In genomic region chr20:19211661-19212523, GRCh38 we compare ENCODE assay signal across 8 cellular contexts. TPM values are rescaled to one million over a fixed set of nuclear protein-coding genes. Genes with fewer than 3 reads are reported as not detected.
DNase-seq lines count a peak whose midpoint lies in the region; ATAC-seq and TF ChIP-seq lines count a peak whose summit lies in the region.

No MANE protein-coding gene starts in this region.

- peaks cover 18% of the 10 kb centered on the region for H3K27me3 Mint-ChIP-seq in WTC11 (ENCODE audit: low read depth)
- H3K27me3 Mint-ChIP-seq in activated naive CD4-positive, alpha-beta T cell treated with anti-CD3 and anti-CD28 coated beads for 36 hours (ENCODE audit: low read depth): peaks cover 41% of the 10 kb centered on the region

- POLR2A ChIA-PET in SK-N-SH (lab: Yijun Ruan, JAX) (no interaction called here), WTC11 (lab: Charles Lee) (no interaction called here)

- H3K27ac ChIP-seq in SK-N-SH (ENCODE audit: low read depth in 2 of 2, low read length in 1 of 2) (no peak overlapping the region), gastrocnemius medialis (peak overlapping the region; percentile 21 to 51 (median 30))

- CTCF ChIA-PET in SK-N-SH (lab: Yijun Ruan, JAX): no interaction called here
- CTCF ChIA-PET in WTC11 (lab: Charles Lee): interaction anchor here (0.7 to 2.3 kb wide), 12 partner anchors 10 to 580 kb away, joined by 3 to 21 read pairs (median 3); no protein-coding TSS in a partner anchor
- CTCF ChIA-PET in activated naive CD4-positive, alpha-beta T cell treated with anti-CD3 and anti-CD28 coated beads for 36 hours (lab: Charles Lee): no interaction called here

- no peaks in the 10 kb centered on the region for H3K79me2 ChIP-seq in SK-N-SH (ENCODE audit: insufficient read depth)

- intact Hi-C loops in gastrocnemius medialis (cut with DNase I; ENCODE audit: low total_unique reads): loop anchor here (1.0 to 5.0 kb wide), 2 partner anchors 35 to 244 kb away; no protein-coding TSS in a partner anchor
- intact Hi-C loops in activated naive CD4-positive, alpha-beta T cell treated with anti-CD3 and anti-CD28 coated beads for 36 hours (cut with micrococcal nuclease): no loop called here

- H2AFZ ChIP-seq in SK-N-SH (ENCODE audit: low read depth): no peak overlapping the region

- H3K4me3 ChIP-seq in SK-N-SH (ENCODE audit: low read depth in 2 of 2, low read length in 1 of 2) (no peak overlapping the region), iPS-11a (ENCODE audit: low read depth, low read length) (peak overlapping the region; percentile 37), gastrocnemius medialis (peak overlapping the region; percentile 55 to 71 (median 66))

- no peak for TF ChIP-seq RAD21 in SK-N-SH (IDR thresholded peaks at IDR 0.05; ENCODE audit: low read length)

- H3K4me1 ChIP-seq in SK-N-SH (ENCODE audit: control insufficient read depth in 1 of 2, insufficient read depth in 2 of 2, low read depth in 1 of 2, low read length in 1 of 2) (no peaks in the 10 kb centered on the region; a peak in 1 of 4 replicates), gastrocnemius medialis (peaks cover 6 to 21% of the 10 kb centered on the region in 2 donors)

- H3K27ac Mint-ChIP-seq in WTC11: no peak overlapping the region
- H3K27ac Mint-ChIP-seq in activated naive CD4-positive, alpha-beta T cell treated with anti-CD3 and anti-CD28 coated beads for 36 hours: no peak overlapping the region

- TF ChIP-seq POLR2A in gastrocnemius medialis (IDR thresholded peaks at IDR 0.05): no peak

- no peaks in the 10 kb centered on the region for H3F3A ChIP-seq in SK-N-SH (replicated peaks; ENCODE audit: insufficient read depth)

- no peaks in the 10 kb centered on the region for H3K9me3 Mint-ChIP-seq in WTC11
- H3K9me3 Mint-ChIP-seq in activated naive CD4-positive, alpha-beta T cell treated with anti-CD3 and anti-CD28 coated beads for 36 hours: no peaks in the 10 kb centered on the region

- H3K4me1 Mint-ChIP-seq in WTC11: peaks cover 70% of the 10 kb centered on the region
- H3K4me1 Mint-ChIP-seq in activated naive CD4-positive, alpha-beta T cell treated with anti-CD3 and anti-CD28 coated beads for 36 hours (ENCODE audit: low read depth): peaks cover 2% of the 10 kb centered on the region

- in situ Hi-C loops in gastrocnemius medialis (cut with MboI; ENCODE audit: low sequenced_read_pairs in 4 of 4): no loop called here

- H3K9ac ChIP-seq in SK-N-SH: no peak overlapping the region

- peaks cover 67% of the 10 kb centered on the region for H3K27me3 ChIP-seq in SK-N-SH (ENCODE audit: insufficient read depth)
- no peaks in the 10 kb centered on the region for H3K27me3 ChIP-seq in gastrocnemius medialis

- peak overlapping the region; percentile 61 for H3K4me3 Mint-ChIP-seq in WTC11
- H3K4me3 Mint-ChIP-seq in activated naive CD4-positive, alpha-beta T cell treated with anti-CD3 and anti-CD28 coated beads for 36 hours: no peak overlapping the region

- H3K36me3 Mint-ChIP-seq in WTC11: no peaks in the 10 kb centered on the region
- no peaks in the 10 kb centered on the region for H3K36me3 Mint-ChIP-seq in activated naive CD4-positive, alpha-beta T cell treated with anti-CD3 and anti-CD28 coated beads for 36 hours (ENCODE audit: low read depth)

- no peaks in the 10 kb centered on the region for H3K9me3 ChIP-seq in SK-N-SH
- no peaks in the 10 kb centered on the region for H3K9me3 ChIP-seq in gastrocnemius medialis

- WGBS in SK-N-SH (ENCODE audit: low lambda C conversion rate): 4% methylated on average over 31 of the region's 77 CpGs

- DNase-seq in SK-N-SH (peak; percentile 30), WTC11 (ENCODE audit: low spot score) (peak; percentile 49), gastrocnemius medialis (no peak), NCI-H187 treated with DMSO at 0.1 percent for 48 hours (lab: John Stamatoyannopoulos, UW) (no peak)
- no peak for DNase-seq in activated naive CD4-positive, alpha-beta T cell treated with anti-CD3 and anti-CD28 coated beads for 36 hours
- DNase-seq in central memory CD4-positive, alpha-beta T cell: no peak

- no peak for TF ChIP-seq CTCF in SK-N-SH (IDR thresholded peaks at IDR 0.05)
- TF ChIP-seq CTCF in WTC11 (IDR thresholded peaks at IDR 0.05): no peak
- peak in 2 of 5 experiments; percentile 15 to 19 for TF ChIP-seq CTCF in gastrocnemius medialis (IDR thresholded peaks at IDR 0.05 in 4 of 5, conservative IDR thresholded peaks at IDR 0.05 in 1 of 5)

- H3K9me2 ChIP-seq in SK-N-SH: no peaks in the 10 kb centered on the region

- ATAC-seq in SK-N-SH treated with all-trans-retinoic acid at 6 μM for 48 hours (no peak; the same call in 2 of the 3 replicates), WTC11 (peak; percentile 19), gastrocnemius medialis (peak; percentile 34 to 35)

- no peaks in the 10 kb centered on the region for H4K20me1 ChIP-seq in SK-N-SH (ENCODE audit: insufficient read depth)

- H3K36me3 ChIP-seq in SK-N-SH (replicated peaks in 1 of 2; ENCODE audit: control insufficient read depth in 1 of 2, insufficient read depth in 2 of 2, low read length in 1 of 2): no peaks in the 10 kb centered on the region
- H3K36me3 ChIP-seq in gastrocnemius medialis: no peaks in the 10 kb centered on the region

- peak overlapping the region; percentile 15; the same call in 1 of the 2 replicates for H3K4me2 ChIP-seq in SK-N-SH

- no peak for TF ChIP-seq EP300 in SK-N-SH (IDR thresholded peaks at IDR 0.05; ENCODE audit: borderline replicate concordance in 1 of 2, low read depth in 1 of 2, low read length in 1 of 2)

TF ChIP-seq in SK-N-SH, 30 proteins besides CTCF, POLR2A, EP300 and RAD21 (continues in another document):
- TF ChIP-seq TCF12 (IDR thresholded peaks at IDR 0.05): no peak
- no peak for TF ChIP-seq CHD2 (IDR thresholded peaks at IDR 0.05; ENCODE audit: low read length, partially characterized antibody)
- no peak for TF ChIP-seq RXRA (IDR thresholded peaks at IDR 0.05; ENCODE audit: borderline replicate concordance, low read depth)
- TF ChIP-seq GATA2 (CRISPR knock-in tag; IDR thresholded peaks at IDR 0.05): no peak
- no peak for TF ChIP-seq NFIC (IDR thresholded peaks at IDR 0.05; ENCODE audit: borderline replicate concordance)
- TF ChIP-seq MXI1 (IDR thresholded peaks at IDR 0.05; ENCODE audit: low read depth, low read length): no peak
- TF ChIP-seq USF2 (IDR thresholded peaks at IDR 0.05; ENCODE audit: borderline replicate concordance, low read depth, low read length): no peak
- no peak for TF ChIP-seq NRF1 (IDR thresholded peaks at IDR 0.05; ENCODE audit: low read depth, low read length)
- no peak for TF ChIP-seq FOSL2 (IDR thresholded peaks at IDR 0.05; ENCODE audit: borderline replicate concordance, low read depth)

TF ChIP-seq in SK-N-SH treated with all-trans-retinoic acid at 6 μM for 48 hours, 23 proteins besides CTCF, POLR2A, EP300 and RAD21 (continues in another document):
- TF ChIP-seq ZNF8 (CRISPR knock-in tag; IDR thresholded peaks at IDR 0.05): no peak
- TF ChIP-seq ZC3H10 (CRISPR knock-in tag; IDR thresholded peaks at IDR 0.05): no peak
- no peak for TF ChIP-seq PPARA (CRISPR knock-in tag; IDR thresholded peaks at IDR 0.05; ENCODE audit: borderline replicate concordance)
- no peak for TF ChIP-seq ARNTL (CRISPR knock-in tag; IDR thresholded peaks at IDR 0.05; ENCODE audit: borderline replicate concordance, low read depth)
- no peak for TF ChIP-seq TOX (CRISPR knock-in tag; IDR thresholded peaks at IDR 0.05; ENCODE audit: borderline replicate concordance)
- TF ChIP-seq TCF4 (CRISPR knock-in tag; IDR thresholded peaks at IDR 0.05; ENCODE audit: borderline replicate concordance): no peak
- no peak for TF ChIP-seq BACH2 (CRISPR knock-in tag; IDR thresholded peaks at IDR 0.05; ENCODE audit: borderline replicate concordance)
- no peak for TF ChIP-seq GLIS3 (CRISPR knock-in tag; IDR thresholded peaks at IDR 0.05)
- no peak for TF ChIP-seq RARB (CRISPR knock-in tag; IDR thresholded peaks at IDR 0.05)
- no peak for TF ChIP-seq ISL1 (CRISPR knock-in tag; IDR thresholded peaks at IDR 0.05)

TF ChIP-seq in WTC11, 78 proteins besides CTCF, POLR2A, EP300 and RAD21 (continues in another document):
- peak; percentile 80; the same call in 1 of the 2 replicates for TF ChIP-seq ZNF263 (CRISPR knock-in tag; IDR thresholded peaks at IDR 0.05; ENCODE audit: low read depth)
- TF ChIP-seq ATF6 (CRISPR knock-in tag; IDR thresholded peaks at IDR 0.05): no peak
- no peak for TF ChIP-seq SP1 (CRISPR knock-in tag; conservative IDR thresholded peaks at IDR 0.05)

RNA-seq across cellular contexts. Expression of gene SLC24A3, which starts 0.6 kb away (rescaled TPM):
- polyA plus RNA-seq in SK-N-SH (2012; rRNA removed): not detected in 2 replicates
- not detected in 2 replicates for polyA plus RNA-seq in SK-N-SH (2012; cell fraction: cytosol; rRNA removed)
- polyA plus RNA-seq in SK-N-SH (2012; cell fraction: nucleus; rRNA removed): not detected in 2 replicates
- total RNA-seq in WTC11 (2021) (4.7 to 5.7 TPM (median 5.3 TPM) in 3 replicates), gastrocnemius medialis (1 to 10 TPM; 3.3 to 7.8 (median 6.7) TPM)
- total RNA-seq in activated naive CD4-positive, alpha-beta T cell treated with anti-CD3 and anti-CD28 coated beads for 36 hours: not detected

Comparison
In these comparisons a context has a peak if more than half of its experiments do, and no peak if none do; other contexts are left out.
1. DNase-seq: peak in SK-N-SH (single experiment) and WTC11 (single experiment); none in gastrocnemius medialis (0 of 2), NCI-H187 treated with DMSO at 0.1 percent for 48 hours (single experiment), activated naive CD4-positive, alpha-beta T cell treated with anti-CD3 and anti-CD28 coated beads for 36 hours (single experiment) and central memory CD4-positive, alpha-beta T cell (single experiment).
2. H3K27ac ChIP-seq: peak in gastrocnemius medialis (4 of 4); none in SK-N-SH (0 of 2).
3. H3K4me3 ChIP-seq: peak in iPS-11a (single experiment) and gastrocnemius medialis (4 of 4); none in SK-N-SH (0 of 2).